ENCODE assay signal across 9 cellular contexts in genomic region chr2:219308142-219309093, GRCh38. TPM values are rescaled to one million over a fixed set of nuclear protein-coding genes. Genes with fewer than 3 reads are reported as not detected.
DNase-seq lines count a peak whose midpoint lies in the region; ATAC-seq, FAIRE-seq and TF ChIP-seq lines count a peak whose summit lies in the region.
"Had no signal": no experiment of that assay in that cellular context is flagged by ENCODE, and none has a peak within 500 bp of the region (broad histone marks: within the 10 kb centered on the region; RNA-seq: fewer than 3 reads in every experiment).

No MANE protein-coding gene starts in this region.

- POLR2A ChIA-PET in T-cell (lab: Charles Lee): interaction anchor here in 1 of 2 donors (0.6 kb wide), 1 partner anchor 60 kb away, joined by 5 read pairs; no protein-coding TSS in a partner anchor

- H3K4me1 ChIP-seq in HUES6 (ENCODE audit: control insufficient read depth, insufficient read depth, low read length) (peaks cover 19% of the 10 kb centered on the region; the same call in 1 of the 2 replicates), small intestine (ENCODE audit: control insufficient read depth in 2 of 2, insufficient read depth in 1 of 2, low read depth in 1 of 2, low read length in 1 of 2) (no peaks in the 10 kb centered on the region)

- no TSS peak for BruUV-seq in Calu3 (replicated peaks; lab: Mats Ljungman, UMichigan)

- WGBS in small intestine, 3 donors: 5 to 10% (median 9%) methylated on average over 22 to 45 of the region's 45 CpGs

- H3K4me3 ChIP-seq in HUES6 (ENCODE audit: low read depth, low read length) (peak overlapping the region; percentile 75), small intestine (ENCODE audit: low read depth in 1 of 2, low read length in 2 of 2) (no peak overlapping the region)

- intact Hi-C loops in Calu3 (cut with micrococcal nuclease; ENCODE audit: unreplicated experiment): no loop called here

- no peak for FAIRE-seq in small intestine (lab: Jason Lieb, UNC)

- no peak overlapping the region for H3K27ac Mint-ChIP-seq in Calu3 (ENCODE audit: unreplicated experiment)
- H3K27ac Mint-ChIP-seq in T-cell: no peak overlapping the region
- H3K27ac Mint-ChIP-seq in activated naive CD8-positive, alpha-beta T cell treated with anti-CD3 and anti-CD28 coated beads, Interleukin-2, amount 50 U/mL, for 24 hours: no peak overlapping the region

- DNase-seq in Calu3 (peak; percentile 69), T-cell (peak in 33 of 34 experiments; percentile 25 to 71 (median 57)), hepatic stellate cell (ENCODE audit: low spot score) (peak; percentile 79), small intestine (peak; percentile 45), cortex of kidney (lab: John Stamatoyannopoulos, UW) (no peak)
- DNase-seq in activated naive CD8-positive, alpha-beta T cell treated with anti-CD3 and anti-CD28 coated beads, Interleukin-2, amount 50 U/mL, for 24 hours: peak; percentile 81

- no peak overlapping the region for H3K4me3 Mint-ChIP-seq in Calu3 (ENCODE audit: low read depth, unreplicated experiment)
- no peak overlapping the region for H3K4me3 Mint-ChIP-seq in T-cell
- H3K4me3 Mint-ChIP-seq in activated naive CD8-positive, alpha-beta T cell treated with anti-CD3 and anti-CD28 coated beads, Interleukin-2, amount 50 U/mL, for 24 hours: peak overlapping the region; percentile 19

- H3K27ac ChIP-seq in HUES6 (ENCODE audit: low read depth, low read length) (no peak overlapping the region), small intestine (ENCODE audit: low read depth in 1 of 2, low read length in 1 of 2) (no peak overlapping the region)

- H3K9ac ChIP-seq in HUES6 (ENCODE audit: low read length): peak overlapping the region; percentile 25

- H3K4me1 Mint-ChIP-seq in Calu3 (ENCODE audit: low read depth, unreplicated experiment) (no peaks in the 10 kb centered on the region), T-cell (peaks cover 0 to 9% (median 3%) of the 10 kb centered on the region in 3 donors)
- peaks cover 5% of the 10 kb centered on the region for H3K4me1 Mint-ChIP-seq in activated naive CD8-positive, alpha-beta T cell treated with anti-CD3 and anti-CD28 coated beads, Interleukin-2, amount 50 U/mL, for 24 hours

- H3K9me3 Mint-ChIP-seq in Calu3 (ENCODE audit: low read depth, unreplicated experiment): no peaks in the 10 kb centered on the region
- H3K9me3 Mint-ChIP-seq in T-cell: no peaks in the 10 kb centered on the region
- no peaks in the 10 kb centered on the region for H3K9me3 Mint-ChIP-seq in activated naive CD8-positive, alpha-beta T cell treated with anti-CD3 and anti-CD28 coated beads, Interleukin-2, amount 50 U/mL, for 24 hours

- no peak for TF ChIP-seq CTCF in Calu3 (IDR thresholded peaks at IDR 0.05; ENCODE audit: unreplicated experiment)

- no peaks in the 10 kb centered on the region for H3K9me3 ChIP-seq in HUES6 (ENCODE audit: control insufficient read depth, insufficient read depth, low read depth, low read length)
- no peaks in the 10 kb centered on the region for H3K9me3 ChIP-seq in small intestine (ENCODE audit: control insufficient read depth, low read depth)

- peaks cover 75% of the 10 kb centered on the region for H3K27me3 Mint-ChIP-seq in Calu3 (ENCODE audit: unreplicated experiment)
- peaks cover 51 to 67% of the 10 kb centered on the region in 2 donors for H3K27me3 Mint-ChIP-seq in T-cell
- peaks cover 38% of the 10 kb centered on the region for H3K27me3 Mint-ChIP-seq in activated naive CD8-positive, alpha-beta T cell treated with anti-CD3 and anti-CD28 coated beads, Interleukin-2, amount 50 U/mL, for 24 hours

- H3K36me3 Mint-ChIP-seq in Calu3 (ENCODE audit: insufficient read depth, unreplicated experiment): no peaks in the 10 kb centered on the region
- H3K36me3 Mint-ChIP-seq in T-cell: no peaks in the 10 kb centered on the region
- H3K36me3 Mint-ChIP-seq in activated naive CD8-positive, alpha-beta T cell treated with anti-CD3 and anti-CD28 coated beads, Interleukin-2, amount 50 U/mL, for 24 hours (ENCODE audit: low read depth): no peaks in the 10 kb centered on the region

- peaks cover 58% of the 10 kb centered on the region for H3K27me3 ChIP-seq in HUES6 (ENCODE audit: control insufficient read depth, insufficient read depth, low read length)
- H3K27me3 ChIP-seq in small intestine (ENCODE audit: control insufficient read depth in 2 of 2, insufficient read depth in 2 of 2, low read length in 2 of 2): peaks cover 0 to 16% of the 10 kb centered on the region in 2 donors

- H3K36me3 ChIP-seq in HUES6 (ENCODE audit: control insufficient read depth, insufficient read depth, low read length) (no peaks in the 10 kb centered on the region), small intestine (ENCODE audit: control insufficient read depth in 2 of 2, insufficient read depth in 2 of 2, low read length in 2 of 2) (no peaks in the 10 kb centered on the region)

- CTCF ChIA-PET in Calu3 (lab: Charles Lee) (interaction anchor here (0.6 kb wide), 1 partner anchor 37 kb away, joined by 8 read pairs; no protein-coding TSS in a partner anchor), T-cell (lab: Charles Lee) (interaction anchor here in 1 of 2 donors (0.9 kb wide), 1 partner anchor 13 kb away, joined by 11 read pairs; no protein-coding TSS in a partner anchor)

- ATAC-seq in T-cell (replicated peaks in 1 of 4) (peak; percentile 70 to 85 (median 75)), GM19452 (IDR thresholded peaks at IDR 0.05; ENCODE audit: unreplicated experiment) (no peak)
- ATAC-seq in activated naive CD8-positive, alpha-beta T cell treated with anti-CD3 and anti-CD28 coated beads, Interleukin-2, amount 50 U/mL, for 24 hours: peak; percentile 83

RNA-seq across cellular contexts. Expression of gene PTPRN, which starts 0.8 kb away (rescaled TPM):
- not detected in 2 replicates for total RNA-seq in Calu3 (2022)
- under 1 TPM in 1 of 5 donors, not detected in 4; 0.63 TPM for total RNA-seq in T-cell
- 1 to 10 TPM in 2 of 3 donors, not detected in 1; 1.6 to 9.4 TPM for polyA plus RNA-seq in small intestine
- total RNA-seq: subcutaneous adipose tissue had no signal

RNA-seq across cellular contexts. Expression of gene RESP18, which starts 24.1 kb away (rescaled TPM):
- total RNA-seq in Calu3 (2022) (not detected in 2 replicates), T-cell (not detected)
- polyA plus RNA-seq in small intestine: under 1 TPM in 1 of 3 donors, not detected in 2; 0.28 TPM
- total RNA-seq: subcutaneous adipose tissue had no signal

RNA-seq across cellular contexts. Expression of gene DNAJB2, which starts 29.3 kb away (rescaled TPM):
- total RNA-seq in Calu3 (2022) (55.1 and 68.2 TPM in 2 replicates), T-cell (100 to 1,000 TPM in 2 of 5 donors, 10 to 100 TPM in 3; 83.0 to 150 (median 91.8) TPM)
- 10 to 100 TPM; 54.3 to 65.8 (median 61.1) TPM for polyA plus RNA-seq in small intestine

RNA-seq across cellular contexts. Expression of gene TUBA4A, which starts 54.7 kb away (rescaled TPM):
- total RNA-seq in Calu3 (2022): 68.8 and 97.9 TPM in 2 replicates
- total RNA-seq in T-cell: 100 to 1,000 TPM; 108 to 196 (median 121) TPM
- polyA plus RNA-seq in small intestine: 10 to 100 TPM; 42.2 to 62.0 (median 57.5) TPM

RNA-seq across cellular contexts. Expression of gene TUBA4B, which starts 55.4 kb away (rescaled TPM):
- total RNA-seq in Calu3 (2022): not detected in 2 replicates
- total RNA-seq in T-cell: not detected
- polyA plus RNA-seq in small intestine: under 1 TPM in 2 of 3 donors, not detected in 1; 0.06 to 0.67 TPM
- total RNA-seq: subcutaneous adipose tissue had no signal
